In genomic region chr20:10645205-10645570, GRCh38 we compare ENCODE assay signal across 19 cellular contexts. TPM values are rescaled to one million over a fixed set of nuclear protein-coding genes. Genes with fewer than 3 reads are reported as not detected.
DNase-seq lines count a peak whose midpoint lies in the region; ATAC-seq, FAIRE-seq and TF ChIP-seq lines count a peak whose summit lies in the region.
"Had no signal": no experiment of that assay in that cellular context is flagged by ENCODE, and none has a peak within 500 bp of the region (broad histone marks: within the 10 kb centered on the region; RNA-seq: fewer than 3 reads in every experiment).

No MANE protein-coding gene starts in this region.

- ATAC-seq in thoracic aorta (ENCODE audit: insufficient number of reproducible peaks, low FRiP score, low read depth), result no peak
- ATAC-seq in GM18519 (IDR thresholded peaks at IDR 0.05; ENCODE audit: low FRiP score, unreplicated experiment), result no peak
- no peak for ATAC-seq in GM21390 (IDR thresholded peaks at IDR 0.05; ENCODE audit: unreplicated experiment)
- ATAC-seq: K562 had no signal

- H3K27me3 ChIP-seq in ascending aorta (no peaks in the 10 kb centered on the region), thoracic aorta (replicated peaks; ENCODE audit: insufficient read depth) (no peaks in the 10 kb centered on the region)

- peaks cover 75 to 100% of the 10 kb centered on the region in 2 donors for H3K36me3 ChIP-seq in ascending aorta
- H3K36me3 ChIP-seq in thoracic aorta, result peaks cover 88% of the 10 kb centered on the region

- peaks cover 6 to 53% of the 10 kb centered on the region in 2 donors for H3K4me1 ChIP-seq in ascending aorta
- H3K4me1 ChIP-seq in thoracic aorta (ENCODE audit: control insufficient read depth in 1 of 2, low read depth in 2 of 2), result peaks cover 14 to 85% of the 10 kb centered on the region in 2 donors

- H3K4me1 Mint-ChIP-seq in neural crest cell, result peaks cover 52% of the 10 kb centered on the region

- TF ChIP-seq CTCF in ascending aorta (IDR thresholded peaks at IDR 0.05), result no peak
- TF ChIP-seq CTCF in neural crest cell (conservative IDR thresholded peaks at IDR 0.05), result no peak
- TF ChIP-seq CTCF in thoracic aorta (IDR thresholded peaks at IDR 0.05), result no peak

- TF ChIP-seq POLR2A in GM12891 (IDR thresholded peaks at IDR 0.05; ENCODE audit: low read depth, low read length), result no peak

- intact Hi-C loops in ascending aorta (cut with DNase I), result loop anchor here (10.0 kb wide), 1 partner anchor 430 kb away; the partner anchor contains the start of gene SNAP25

- H3K9me3 ChIP-seq in ascending aorta, result no peaks in the 10 kb centered on the region
- H3K9me3 ChIP-seq in thoracic aorta, result no peaks in the 10 kb centered on the region

- peak overlapping the region; percentile 93 to 100 for H3K27ac ChIP-seq in ascending aorta
- peak overlapping the region; percentile 98 to 100 for H3K27ac ChIP-seq in thoracic aorta
- H3K27ac ChIP-seq: C4-2B had no signal

- DNase-seq in GM12891 (ENCODE audit: insufficient read length, low spot score) (no peak), ascending aorta (ENCODE audit: low spot score in 2 of 2) (peak in 1 of 2 donors; percentile 50), neural crest cell (ENCODE audit: low read depth, low spot score) (no peak), thoracic aorta (ENCODE audit: low spot score) (no peak)
- DNase-seq in activated naive CD4-positive, alpha-beta T cell treated with Interleukin-2 at 50 U/mL for 16 hours, result no peak
- DNase-seq: DMS 273 treated with DMSO at 0.1 percent for 48 hours, GDM1, MV-4-11, NCI-H1417 treated with DMSO at 0.1 percent for 48 hours, NCI-H2029 treated with DMSO at 0.1 percent for 48 hours, NCI-H774, RPMI8226 had no signal

- peaks cover 69% of the 10 kb centered on the region for H3K36me3 Mint-ChIP-seq in neural crest cell (ENCODE audit: low read depth)

- no peaks in the 10 kb centered on the region for H3K27me3 Mint-ChIP-seq in neural crest cell (ENCODE audit: low read depth)

- H3K4me3 Mint-ChIP-seq in neural crest cell, result peak overlapping the region; percentile 15

- FAIRE-seq in GM12891 (lab: Jason Lieb, UNC), result peak; percentile 45
- FAIRE-seq: GM12878, GM18507, H1, K562 had no signal

- no peak overlapping the region for H3K27ac Mint-ChIP-seq in neural crest cell (ENCODE audit: unreplicated experiment)

- H3K9me3 Mint-ChIP-seq in neural crest cell, result no peaks in the 10 kb centered on the region

- H3K4me3 ChIP-seq in ascending aorta, result no peak overlapping the region
- H3K4me3 ChIP-seq in thoracic aorta, result no peak overlapping the region
- H3K4me3 ChIP-seq: GM12878, K562 had no signal

TF ChIP-seq in GM12891, 5 proteins besides CTCF, POLR2A, EP300 and RAD21:
- TF ChIP-seq POLR2AphosphoS5 (IDR thresholded peaks at IDR 0.05; ENCODE audit: low read depth, low read length) (no peak), SPI1 (IDR thresholded peaks at IDR 0.05; ENCODE audit: low read depth, low read length) (no peak), PAX5 (IDR thresholded peaks at IDR 0.05; ENCODE audit: insufficient read depth, low read length, severe bottlenecking) (no peak), POU2F2 (IDR thresholded peaks at IDR 0.05; ENCODE audit: low read depth, low read length) (no peak), TAF1 (IDR thresholded peaks at IDR 0.05; ENCODE audit: low read depth, low read length) (no peak)

RNA-seq across cellular contexts. Expression of gene JAG1, which starts 28.6 kb away (rescaled TPM):
- 3.3 TPM for polyA plus RNA-seq in GM12891 (2012; ENCODE audit: low read depth, missing spikeins)
- total RNA-seq in ascending aorta (101 TPM), neural crest cell (67.7 and 70.3 TPM in 2 replicates), thoracic aorta (100 to 1,000 TPM; 237 to 253 TPM)
